In genomic region chr11:131717616-131718015, GRCh38 we compare ENCODE assay signal across 2 cellular contexts.
TF ChIP-seq lines count a peak whose summit lies in the region.

No MANE protein-coding gene starts in this region.

TF ChIP-seq in SK-N-SH, 30 proteins besides CTCF, POLR2A, EP300 and RAD21:
- TF ChIP-seq PBX3 (IDR thresholded peaks at IDR 0.05) (no peak), FOSL2 (IDR thresholded peaks at IDR 0.05; ENCODE audit: borderline replicate concordance, low read depth) (no peak), GATA2 (CRISPR knock-in tag; IDR thresholded peaks at IDR 0.05) (peak; percentile 31; the same call in 1 of the 2 replicates), POLR2AphosphoS5 (IDR thresholded peaks at IDR 0.05; ENCODE audit: low read depth, low read length) (no peak)
TF ChIP-seq in SK-N-SH: peak in this region for 1.

TF ChIP-seq in SK-N-SH treated with all-trans-retinoic acid at 6 μM for 48 hours, 23 proteins besides CTCF, POLR2A, EP300 and RAD21:
- no peak for TF ChIP-seq ZFP3 (CRISPR knock-in tag; IDR thresholded peaks at IDR 0.05)
- TF ChIP-seq TCF4 (CRISPR knock-in tag; IDR thresholded peaks at IDR 0.05; ENCODE audit: borderline replicate concordance): peak; percentile 59; the same call in 1 of the 2 replicates
